ENCODE assay signal across 1 cellular context in the genomic region with DNA sequence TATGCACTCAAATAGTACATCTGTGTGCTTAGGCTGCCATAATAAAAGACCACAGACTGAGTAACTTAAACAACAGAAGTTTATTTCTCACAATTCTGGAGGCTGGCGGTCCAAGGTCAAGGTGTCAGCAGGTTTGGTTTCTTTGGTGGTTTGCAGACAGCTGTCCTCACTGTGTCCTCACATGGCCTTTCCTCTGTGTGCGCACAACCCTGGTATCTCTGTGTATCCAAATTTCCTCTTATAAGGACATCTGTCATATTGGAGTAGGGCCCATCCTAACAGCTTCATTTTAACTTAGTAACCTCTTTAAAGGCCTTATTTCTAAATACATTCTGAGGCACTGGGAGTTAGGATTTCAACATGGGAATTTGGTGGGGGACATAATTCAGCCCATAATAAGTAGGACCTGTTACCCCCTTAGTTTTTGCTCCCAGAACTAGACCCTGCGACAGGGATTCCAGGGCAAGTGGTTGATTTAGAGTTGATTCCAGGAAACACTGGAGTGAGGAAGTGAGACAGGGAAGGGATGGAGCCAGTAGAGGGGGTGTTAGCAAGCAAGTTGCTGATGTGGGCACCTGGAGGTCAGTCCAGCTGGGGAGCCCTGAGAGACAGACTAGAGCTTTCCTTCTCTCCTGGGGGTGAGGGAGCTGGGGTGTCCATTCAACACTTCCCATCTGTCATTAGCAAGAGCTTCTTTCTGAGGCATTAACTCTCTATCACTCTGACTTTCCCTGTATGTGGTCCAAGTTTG.
TF ChIP-seq lines count a peak whose summit lies in the region.

No MANE protein-coding gene starts in this region.

TF ChIP-seq in GM23338, 12 proteins besides CTCF, POLR2A, EP300 and RAD21:
- TF ChIP-seq, protein P1, sequence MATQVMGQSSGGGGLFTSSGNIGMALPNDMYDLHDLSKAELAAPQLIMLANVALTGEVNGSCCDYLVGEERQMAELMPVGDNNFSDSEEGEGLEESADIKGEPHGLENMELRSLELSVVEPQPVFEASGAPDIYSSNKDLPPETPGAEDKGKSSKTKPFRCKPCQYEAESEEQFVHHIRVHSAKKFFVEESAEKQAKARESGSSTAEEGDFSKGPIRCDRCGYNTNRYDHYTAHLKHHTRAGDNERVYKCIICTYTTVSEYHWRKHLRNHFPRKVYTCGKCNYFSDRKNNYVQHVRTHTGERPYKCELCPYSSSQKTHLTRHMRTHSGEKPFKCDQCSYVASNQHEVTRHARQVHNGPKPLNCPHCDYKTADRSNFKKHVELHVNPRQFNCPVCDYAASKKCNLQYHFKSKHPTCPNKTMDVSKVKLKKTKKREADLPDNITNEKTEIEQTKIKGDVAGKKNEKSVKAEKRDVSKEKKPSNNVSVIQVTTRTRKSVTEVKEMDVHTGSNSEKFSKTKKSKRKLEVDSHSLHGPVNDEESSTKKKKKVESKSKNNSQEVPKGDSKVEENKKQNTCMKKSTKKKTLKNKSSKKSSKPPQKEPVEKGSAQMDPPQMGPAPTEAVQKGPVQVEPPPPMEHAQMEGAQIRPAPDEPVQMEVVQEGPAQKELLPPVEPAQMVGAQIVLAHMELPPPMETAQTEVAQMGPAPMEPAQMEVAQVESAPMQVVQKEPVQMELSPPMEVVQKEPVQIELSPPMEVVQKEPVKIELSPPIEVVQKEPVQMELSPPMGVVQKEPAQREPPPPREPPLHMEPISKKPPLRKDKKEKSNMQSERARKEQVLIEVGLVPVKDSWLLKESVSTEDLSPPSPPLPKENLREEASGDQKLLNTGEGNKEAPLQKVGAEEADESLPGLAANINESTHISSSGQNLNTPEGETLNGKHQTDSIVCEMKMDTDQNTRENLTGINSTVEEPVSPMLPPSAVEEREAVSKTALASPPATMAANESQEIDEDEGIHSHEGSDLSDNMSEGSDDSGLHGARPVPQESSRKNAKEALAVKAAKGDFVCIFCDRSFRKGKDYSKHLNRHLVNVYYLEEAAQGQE (IDR thresholded peaks at IDR 0.05; ENCODE audit: unreplicated experiment), result no peak
- TF ChIP-seq EZH2phosphoT487 (IDR thresholded peaks at IDR 0.05; ENCODE audit: unreplicated experiment) (no peak), EZH2 (IDR thresholded peaks at IDR 0.05; ENCODE audit: low read depth, unreplicated experiment) (no peak), NANOG (IDR thresholded peaks at IDR 0.05; ENCODE audit: borderline replicate concordance) (no peak), CREB1 (CRISPR knock-in tag; IDR thresholded peaks at IDR 0.05; ENCODE audit: low read depth) (no peak), ZNF114 (CRISPR knock-in tag; IDR thresholded peaks at IDR 0.05) (no peak), JUNB (IDR thresholded peaks at IDR 0.05; ENCODE audit: unreplicated experiment) (no peak), ZNF331 (CRISPR knock-in tag; IDR thresholded peaks at IDR 0.05; ENCODE audit: low read depth) (no peak), STAT1 (IDR thresholded peaks at IDR 0.05; ENCODE audit: unreplicated experiment) (no peak), POLR2AphosphoS5 (IDR thresholded peaks at IDR 0.05; ENCODE audit: low read depth) (no peak)
- TF ChIP-seq, protein P2, sequence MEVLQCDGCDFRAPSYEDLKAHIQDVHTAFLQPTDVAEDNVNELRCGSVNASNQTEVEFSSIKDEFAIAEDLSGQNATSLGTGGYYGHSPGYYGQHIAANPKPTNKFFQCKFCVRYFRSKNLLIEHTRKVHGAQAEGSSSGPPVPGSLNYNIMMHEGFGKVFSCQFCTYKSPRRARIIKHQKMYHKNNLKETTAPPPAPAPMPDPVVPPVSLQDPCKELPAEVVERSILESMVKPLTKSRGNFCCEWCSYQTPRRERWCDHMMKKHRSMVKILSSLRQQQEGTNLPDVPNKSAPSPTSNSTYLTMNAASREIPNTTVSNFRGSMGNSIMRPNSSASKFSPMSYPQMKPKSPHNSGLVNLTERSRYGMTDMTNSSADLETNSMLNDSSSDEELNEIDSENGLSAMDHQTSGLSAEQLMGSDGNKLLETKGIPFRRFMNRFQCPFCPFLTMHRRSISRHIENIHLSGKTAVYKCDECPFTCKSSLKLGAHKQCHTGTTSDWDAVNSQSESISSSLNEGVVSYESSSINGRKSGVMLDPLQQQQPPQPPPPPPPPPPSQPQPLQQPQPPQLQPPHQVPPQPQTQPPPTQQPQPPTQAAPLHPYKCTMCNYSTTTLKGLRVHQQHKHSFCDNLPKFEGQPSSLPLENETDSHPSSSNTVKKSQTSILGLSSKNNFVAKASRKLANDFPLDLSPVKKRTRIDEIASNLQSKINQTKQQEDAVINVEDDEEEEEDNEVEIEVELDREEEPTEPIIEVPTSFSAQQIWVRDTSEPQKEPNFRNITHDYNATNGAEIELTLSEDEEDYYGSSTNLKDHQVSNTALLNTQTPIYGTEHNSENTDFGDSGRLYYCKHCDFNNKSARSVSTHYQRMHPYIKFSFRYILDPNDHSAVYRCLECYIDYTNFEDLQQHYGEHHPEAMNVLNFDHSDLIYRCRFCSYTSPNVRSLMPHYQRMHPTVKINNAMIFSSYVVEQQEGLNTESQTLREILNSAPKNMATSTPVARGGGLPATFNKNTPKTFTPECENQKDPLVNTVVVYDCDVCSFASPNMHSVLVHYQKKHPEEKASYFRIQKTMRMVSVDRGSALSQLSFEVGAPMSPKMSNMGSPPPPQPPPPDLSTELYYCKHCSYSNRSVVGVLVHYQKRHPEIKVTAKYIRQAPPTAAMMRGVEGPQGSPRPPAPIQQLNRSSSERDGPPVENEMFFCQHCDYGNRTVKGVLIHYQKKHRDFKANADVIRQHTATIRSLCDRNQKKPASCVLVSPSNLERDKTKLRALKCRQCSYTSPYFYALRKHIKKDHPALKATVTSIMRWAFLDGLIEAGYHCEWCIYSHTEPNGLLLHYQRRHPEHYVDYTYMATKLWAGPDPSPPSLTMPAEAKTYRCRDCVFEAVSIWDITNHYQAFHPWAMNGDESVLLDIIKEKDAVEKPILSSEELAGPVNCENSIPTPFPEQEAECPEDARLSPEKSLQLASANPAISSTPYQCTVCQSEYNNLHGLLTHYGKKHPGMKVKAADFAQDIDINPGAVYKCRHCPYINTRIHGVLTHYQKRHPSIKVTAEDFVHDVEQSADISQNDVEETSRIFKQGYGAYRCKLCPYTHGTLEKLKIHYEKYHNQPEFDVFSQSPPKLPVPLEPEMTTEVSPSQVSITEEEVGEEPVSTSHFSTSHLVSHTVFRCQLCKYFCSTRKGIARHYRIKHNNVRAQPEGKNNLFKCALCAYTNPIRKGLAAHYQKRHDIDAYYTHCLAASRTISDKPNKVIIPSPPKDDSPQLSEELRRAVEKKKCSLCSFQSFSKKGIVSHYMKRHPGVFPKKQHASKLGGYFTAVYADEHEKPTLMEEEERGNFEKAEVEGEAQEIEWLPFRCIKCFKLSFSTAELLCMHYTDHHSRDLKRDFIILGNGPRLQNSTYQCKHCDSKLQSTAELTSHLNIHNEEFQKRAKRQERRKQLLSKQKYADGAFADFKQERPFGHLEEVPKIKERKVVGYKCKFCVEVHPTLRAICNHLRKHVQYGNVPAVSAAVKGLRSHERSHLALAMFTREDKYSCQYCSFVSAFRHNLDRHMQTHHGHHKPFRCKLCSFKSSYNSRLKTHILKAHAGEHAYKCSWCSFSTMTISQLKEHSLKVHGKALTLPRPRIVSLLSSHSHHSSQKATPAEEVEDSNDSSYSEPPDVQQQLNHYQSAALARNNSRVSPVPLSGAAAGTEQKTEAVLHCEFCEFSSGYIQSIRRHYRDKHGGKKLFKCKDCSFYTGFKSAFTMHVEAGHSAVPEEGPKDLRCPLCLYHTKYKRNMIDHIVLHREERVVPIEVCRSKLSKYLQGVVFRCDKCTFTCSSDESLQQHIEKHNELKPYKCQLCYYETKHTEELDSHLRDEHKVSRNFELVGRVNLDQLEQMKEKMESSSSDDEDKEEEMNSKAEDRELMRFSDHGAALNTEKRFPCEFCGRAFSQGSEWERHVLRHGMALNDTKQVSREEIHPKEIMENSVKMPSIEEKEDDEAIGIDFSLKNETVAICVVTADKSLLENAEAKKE (CRISPR knock-in tag; IDR thresholded peaks at IDR 0.05), result no peak
- TF ChIP-seq, protein P3, sequence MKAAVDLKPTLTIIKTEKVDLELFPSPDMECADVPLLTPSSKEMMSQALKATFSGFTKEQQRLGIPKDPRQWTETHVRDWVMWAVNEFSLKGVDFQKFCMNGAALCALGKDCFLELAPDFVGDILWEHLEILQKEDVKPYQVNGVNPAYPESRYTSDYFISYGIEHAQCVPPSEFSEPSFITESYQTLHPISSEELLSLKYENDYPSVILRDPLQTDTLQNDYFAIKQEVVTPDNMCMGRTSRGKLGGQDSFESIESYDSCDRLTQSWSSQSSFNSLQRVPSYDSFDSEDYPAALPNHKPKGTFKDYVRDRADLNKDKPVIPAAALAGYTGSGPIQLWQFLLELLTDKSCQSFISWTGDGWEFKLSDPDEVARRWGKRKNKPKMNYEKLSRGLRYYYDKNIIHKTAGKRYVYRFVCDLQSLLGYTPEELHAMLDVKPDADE (IDR thresholded peaks at IDR 0.05), result no peak
